Comparison of ENCODE assay signal across 12 cellular contexts in genomic region chr4:144709793-144710525, GRCh38.
DNase-seq lines count a peak whose midpoint lies in the region; ATAC-seq and TF ChIP-seq lines count a peak whose summit lies in the region.
"Had no signal": no experiment of that assay in that cellular context is flagged by ENCODE, and none has a peak within 500 bp of the region (broad histone marks: within the 10 kb centered on the region; RNA-seq: fewer than 3 reads in every experiment).

No MANE protein-coding gene starts in this region.

- peaks cover 0 to 4% of the 10 kb centered on the region in 2 donors for H3K4me1 ChIP-seq in right atrium auricular region

- H3K27me3 Mint-ChIP-seq in MCF 10A (ENCODE audit: insufficient read depth, unreplicated experiment) = no peaks in the 10 kb centered on the region

- ATAC-seq in Right ventricle myocardium superior (ENCODE audit: poor library complexity) = peak; percentile 58
- ATAC-seq in GM21576 (IDR thresholded peaks at IDR 0.05; ENCODE audit: unreplicated experiment) = no peak
- no peak for ATAC-seq in HG03342 (IDR thresholded peaks at IDR 0.05; ENCODE audit: unreplicated experiment)

- no peaks in the 10 kb centered on the region for H3K27me3 ChIP-seq in right atrium auricular region

- peaks cover 14% of the 10 kb centered on the region for H3K4me1 Mint-ChIP-seq in MCF 10A (ENCODE audit: insufficient read depth, unreplicated experiment)

- POLR2A ChIA-PET in MCF 10A (lab: Yijun Ruan, JAX) = interaction anchor here (0.7 kb wide), 1 partner anchor 540 kb away, joined by 3 read pairs; no protein-coding TSS in a partner anchor

- no peak for DNase-seq in Right ventricle myocardium superior
- DNase-seq in right atrium auricular region (ENCODE audit: low spot score) = no peak
- peak; percentile 82 for DNase-seq in MCF 10A (ENCODE audit: unreplicated experiment)
- peak; percentile 28 to 89 for DNase-seq in hippocampal formation (lab: John Stamatoyannopoulos, UW)
- DNase-seq in DMS 273 (lab: John Stamatoyannopoulos, UW; ENCODE audit: unreplicated experiment) = no peak
- DNase-seq: KG1, NCI-H524 treated with DMSO at 0.1 percent for 48 hours had no signal

- no peak overlapping the region for H3K27ac Mint-ChIP-seq in MCF 10A (ENCODE audit: low read depth, unreplicated experiment)
- H3K27ac Mint-ChIP-seq: T-helper 2 cell treated with Interferon-gamma antibody and Interleukin-4, amounts not matched to agents 5 μg/mL and 100 μg/mL, for 36 hours had no signal

- H3K27ac ChIP-seq in right atrium auricular region = no peak overlapping the region
- H3K27ac ChIP-seq in temporal lobe (ENCODE audit: low read depth, low read length) = peak overlapping the region; percentile 50
- H3K27ac ChIP-seq: coronary artery had no signal

- no peak overlapping the region for H3K4me3 ChIP-seq in right atrium auricular region
- H3K4me3 ChIP-seq: coronary artery had no signal

- no peaks in the 10 kb centered on the region for H3K36me3 ChIP-seq in right atrium auricular region

- BruUV-seq in MCF 10A (replicated peaks; lab: Mats Ljungman, UMichigan) = no TSS peak

- intact Hi-C loops in Right ventricle myocardium superior (cut with DNase I) = no loop called here
- intact Hi-C loops in MCF 10A (cut with micrococcal nuclease) = no loop called here

- TF ChIP-seq CTCF in right atrium auricular region (IDR thresholded peaks at IDR 0.05) = no peak
- TF ChIP-seq CTCF in MCF 10A (IDR thresholded peaks at IDR 0.05; ENCODE audit: unreplicated experiment) = no peak

- no peaks in the 10 kb centered on the region for H3K9me3 Mint-ChIP-seq in MCF 10A (ENCODE audit: unreplicated experiment)
- H3K9me3 Mint-ChIP-seq: T-helper 2 cell treated with Interferon-gamma antibody and Interleukin-4, amounts not matched to agents 5 μg/mL and 100 μg/mL, for 36 hours had no signal

- CTCF ChIA-PET in MCF 10A (lab: Yijun Ruan, JAX) = no interaction called here

- no peaks in the 10 kb centered on the region for H3K36me3 Mint-ChIP-seq in MCF 10A (ENCODE audit: insufficient read depth, unreplicated experiment)

- H3K9me3 ChIP-seq in right atrium auricular region = no peaks in the 10 kb centered on the region

- H3K4me3 Mint-ChIP-seq in MCF 10A (ENCODE audit: unreplicated experiment) = no peak overlapping the region
- H3K4me3 Mint-ChIP-seq: T-helper 2 cell treated with Interferon-gamma antibody and Interleukin-4, amounts not matched to agents 5 μg/mL and 100 μg/mL, for 36 hours had no signal

Comparison
In these comparisons a context has a peak if more than half of its experiments do, and no peak if none do; other contexts are left out.
1. DNase-seq: peak in MCF 10A (single experiment) and hippocampal formation (2 of 2); none in Right ventricle myocardium superior (single experiment), right atrium auricular region (single experiment) and DMS 273 (single experiment).